In the genomic region with DNA sequence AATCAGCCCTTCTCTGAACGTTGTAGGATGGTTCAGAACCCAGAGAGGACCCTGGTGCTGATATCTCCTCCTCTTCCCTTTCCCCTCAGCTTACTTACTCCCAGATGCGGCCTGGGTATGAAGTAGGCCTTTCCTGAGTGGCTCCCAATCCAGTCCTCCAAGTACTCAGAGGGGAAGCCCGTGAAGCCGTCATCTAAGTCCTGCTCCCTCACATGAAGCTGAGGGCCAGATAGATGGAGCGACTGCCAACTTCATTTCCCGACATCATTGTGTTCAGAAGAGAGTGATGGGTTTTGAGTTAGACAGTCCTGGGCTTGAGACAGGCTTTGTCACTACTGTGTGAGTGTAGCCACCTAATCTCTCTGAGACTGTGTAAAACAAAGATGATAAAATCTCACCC, we compare ENCODE assay signal across 9 cellular contexts. TPM values are rescaled to one million over a fixed set of nuclear protein-coding genes. Genes with fewer than 3 reads are reported as not detected.
DNase-seq lines count a peak whose midpoint lies in the region; ATAC-seq and TF ChIP-seq lines count a peak whose summit lies in the region.
"Had no signal": no experiment of that assay in that cellular context is flagged by ENCODE, and none has a peak within 500 bp of the region (broad histone marks: within the 10 kb centered on the region; RNA-seq: fewer than 3 reads in every experiment).

No MANE protein-coding gene starts in this region.

- H3K4me1 ChIP-seq in mesenchymal stem cell (ENCODE audit: control insufficient read depth, insufficient read depth, low read depth, low read length): peaks cover 15% of the 10 kb centered on the region
- peaks cover 14 to 49% (median 30%) of the 10 kb centered on the region in 4 donors for H3K4me1 ChIP-seq in transverse colon

- no peak for TF ChIP-seq CTCF in transverse colon (IDR thresholded peaks at IDR 0.05)

- WGBS in mesenchymal stem cell: 94% methylated on average over 6 of the region's 6 CpGs
- 51 to 76% methylated on average over 2 to 6 of the region's 6 CpGs for WGBS in transverse colon (ENCODE audit: low coverage in 1 of 2), 2 donors

- peak overlapping the region; percentile 89 for H3K4me3 Mint-ChIP-seq in activated naive CD4-positive, alpha-beta T cell treated with anti-CD3 and anti-CD28 coated beads, Interleukin-2, amount 50 U/mL, for 24 hours

- H3K9me3 ChIP-seq in mesenchymal stem cell (ENCODE audit: control insufficient read depth, low read length): no peaks in the 10 kb centered on the region
- H3K9me3 ChIP-seq in transverse colon: no peaks in the 10 kb centered on the region

- no peaks in the 10 kb centered on the region for H3K36me3 Mint-ChIP-seq in activated naive CD4-positive, alpha-beta T cell treated with anti-CD3 and anti-CD28 coated beads, Interleukin-2, amount 50 U/mL, for 24 hours

- no peak overlapping the region for H3K4me2 ChIP-seq in mesenchymal stem cell (ENCODE audit: low read length, poor library complexity, severe bottlenecking)

- no peak overlapping the region for H2BK120ac ChIP-seq in mesenchymal stem cell (ENCODE audit: low read depth, low read length)

- no peak overlapping the region for H3K18ac ChIP-seq in mesenchymal stem cell (ENCODE audit: low read depth in 1 of 2, low read length in 2 of 2)

- peak overlapping the region; percentile 96 for H3K27ac ChIP-seq in angular gyrus (ENCODE audit: low read depth, low read length)
- no peak overlapping the region for H3K27ac ChIP-seq in mesenchymal stem cell (ENCODE audit: low read length, poor library complexity, severe bottlenecking)
- peak overlapping the region; percentile 87 to 97 (median 92) for H3K27ac ChIP-seq in transverse colon
- H3K27ac ChIP-seq: foreskin keratinocyte had no signal

- H3K27ac Mint-ChIP-seq in activated naive CD4-positive, alpha-beta T cell treated with anti-CD3 and anti-CD28 coated beads, Interleukin-2, amount 50 U/mL, for 24 hours: peak overlapping the region; percentile 87

- no peak for ATAC-seq in HG02571 (IDR thresholded peaks at IDR 0.05; ENCODE audit: unreplicated experiment)

- H3K36me3 ChIP-seq in mesenchymal stem cell (ENCODE audit: control insufficient read depth in 1 of 2, insufficient read depth in 2 of 2, low read depth in 1 of 2, low read length in 2 of 2) (no peaks in the 10 kb centered on the region), transverse colon (no peaks in the 10 kb centered on the region)

- intact Hi-C loops in transverse colon (cut with DNase I; ENCODE audit: low total_unique reads): no loop called here

- peak overlapping the region; percentile 18 for H4K91ac ChIP-seq in mesenchymal stem cell (ENCODE audit: low read length)

- no peak overlapping the region for H4K8ac ChIP-seq in mesenchymal stem cell (ENCODE audit: low read length)

- no peak for DNase-seq in activated naive CD4-positive, alpha-beta T cell (lab: John Stamatoyannopoulos, UW)
- DNase-seq in mesenchymal stem cell (no peak), transverse colon (no peak), KG1 (lab: John Stamatoyannopoulos, UW) (no peak), NCI-H2171 treated with DMSO at 0.1 percent for 48 hours (lab: John Stamatoyannopoulos, UW) (no peak)

- peak overlapping the region; percentile 31 to 49 for H3K4ac ChIP-seq in mesenchymal stem cell (ENCODE audit: low read depth in 1 of 2, low read length in 2 of 2)

- H2BK15ac ChIP-seq in mesenchymal stem cell (ENCODE audit: low read depth, poor library complexity, severe bottlenecking): peak overlapping the region; percentile 90

- no peak for TF ChIP-seq POLR2A in transverse colon (IDR thresholded peaks at IDR 0.05)

- H2BK5ac ChIP-seq in mesenchymal stem cell (ENCODE audit: low read depth, low read length, poor library complexity, severe bottlenecking): no peak overlapping the region

- no peak overlapping the region for H2AFZ ChIP-seq in mesenchymal stem cell (ENCODE audit: low read depth, low read length)

- peak overlapping the region; percentile 92 for H3K9ac ChIP-seq in mesenchymal stem cell (ENCODE audit: low read length)

- no peak overlapping the region for H3K23ac ChIP-seq in mesenchymal stem cell (ENCODE audit: low read length in 2 of 2)

- H2BK12ac ChIP-seq in mesenchymal stem cell (ENCODE audit: low read length in 2 of 2): peak overlapping the region in 1 of 2 experiments; percentile 44

- H2AK5ac ChIP-seq in mesenchymal stem cell (ENCODE audit: low read length, severe bottlenecking): peak overlapping the region; percentile 75

- TF ChIP-seq EP300 in transverse colon (IDR thresholded peaks at IDR 0.05; ENCODE audit: low read depth): no peak

- peaks cover 9% of the 10 kb centered on the region for H3K79me1 ChIP-seq in mesenchymal stem cell (replicated peaks; ENCODE audit: low read length, poor library complexity, severe bottlenecking)

- H3K4me1 Mint-ChIP-seq in activated naive CD4-positive, alpha-beta T cell treated with anti-CD3 and anti-CD28 coated beads, Interleukin-2, amount 50 U/mL, for 24 hours: peaks cover 26% of the 10 kb centered on the region

- no peaks in the 10 kb centered on the region for H3K9me3 Mint-ChIP-seq in activated naive CD4-positive, alpha-beta T cell treated with anti-CD3 and anti-CD28 coated beads, Interleukin-2, amount 50 U/mL, for 24 hours

- in situ Hi-C loops in transverse colon (cut with MboI; ENCODE audit: low pct_ligation_motif_present in 1 of 4, low pct_unique_long_range_greater_than_20kb in 1 of 4, low sequenced_read_pairs in 3 of 4): no loop called here

- H3K14ac ChIP-seq in mesenchymal stem cell (ENCODE audit: low read length in 2 of 2): no peak overlapping the region

- no peaks in the 10 kb centered on the region for H3K27me3 ChIP-seq in mesenchymal stem cell (ENCODE audit: control insufficient read depth in 1 of 2, insufficient read depth in 1 of 2, low read length in 2 of 2)
- H3K27me3 ChIP-seq in transverse colon: no peaks in the 10 kb centered on the region
- H3K27me3 ChIP-seq: foreskin keratinocyte had no signal

- H3K4me3 ChIP-seq in mesenchymal stem cell (ENCODE audit: insufficient read depth in 1 of 2, low read depth in 1 of 2, low read length in 2 of 2) (peak overlapping the region in 1 of 2 experiments; percentile 83), transverse colon (peak overlapping the region in 1 of 4 donors; percentile 69)

- no peaks in the 10 kb centered on the region for H3K27me3 Mint-ChIP-seq in activated naive CD4-positive, alpha-beta T cell treated with anti-CD3 and anti-CD28 coated beads, Interleukin-2, amount 50 U/mL, for 24 hours

RNA-seq across cellular contexts. Expression of gene APOLD1, which starts 2.7 kb away (rescaled TPM):
- 0.43 TPM for polyA plus RNA-seq in mesenchymal stem cell (2013, experiment 1 of 2)
- polyA plus RNA-seq in mesenchymal stem cell (2013, experiment 2 of 2): 0.40 TPM
- 10 to 100 TPM in 2 of 4 donors, 1 to 10 TPM in 2; 3.0 to 11.3 (median 7.7) TPM for total RNA-seq in transverse colon

RNA-seq across cellular contexts. Expression of gene DDX47, which starts 25.0 kb away (rescaled TPM):
- 36.6 TPM for polyA plus RNA-seq in mesenchymal stem cell (2013, experiment 1 of 2)
- polyA plus RNA-seq in mesenchymal stem cell (2013, experiment 2 of 2): 38.5 TPM
- total RNA-seq in transverse colon: 10 to 100 TPM; 22.1 to 47.8 (median 31.8) TPM
